ENCODE assay signal across 8 cellular contexts in the genomic region with DNA sequence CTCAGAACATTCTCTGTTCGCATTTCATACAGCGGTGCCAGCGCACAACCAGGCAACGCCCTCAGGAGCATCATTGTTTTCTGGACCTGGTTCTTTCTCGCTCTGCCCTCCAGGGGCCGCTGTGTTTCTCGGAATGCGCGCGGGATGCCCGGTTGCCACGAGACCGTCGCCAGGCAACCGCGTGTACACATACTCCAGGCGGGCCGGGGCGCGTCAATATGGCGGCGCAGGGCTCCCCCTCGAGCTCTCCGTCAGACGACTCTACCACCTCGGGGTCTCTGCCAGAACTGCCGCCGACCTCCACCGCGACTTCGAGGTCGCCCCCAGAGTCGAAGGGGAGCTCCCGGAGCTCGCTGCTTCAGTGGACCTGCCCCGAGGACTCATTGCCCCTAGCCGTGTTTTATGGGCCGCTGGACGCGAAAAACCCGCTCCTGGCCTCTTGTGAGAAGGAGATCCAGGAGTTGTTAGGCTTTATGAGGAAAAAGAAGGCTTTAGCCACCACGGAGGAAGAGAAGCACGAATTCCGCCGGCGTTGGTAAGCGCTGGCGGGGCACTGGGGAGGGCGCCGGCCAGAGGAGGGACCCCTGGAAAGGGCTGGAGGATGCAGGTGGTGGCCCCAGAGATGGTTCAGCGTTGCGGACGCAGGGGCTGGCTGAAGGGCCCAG. TPM values are rescaled to one million over a fixed set of nuclear protein-coding genes. Genes with fewer than 3 reads are reported as not detected.
DNase-seq lines count a peak whose midpoint lies in the region; ATAC-seq and TF ChIP-seq lines count a peak whose summit lies in the region.

A gene with protein sequence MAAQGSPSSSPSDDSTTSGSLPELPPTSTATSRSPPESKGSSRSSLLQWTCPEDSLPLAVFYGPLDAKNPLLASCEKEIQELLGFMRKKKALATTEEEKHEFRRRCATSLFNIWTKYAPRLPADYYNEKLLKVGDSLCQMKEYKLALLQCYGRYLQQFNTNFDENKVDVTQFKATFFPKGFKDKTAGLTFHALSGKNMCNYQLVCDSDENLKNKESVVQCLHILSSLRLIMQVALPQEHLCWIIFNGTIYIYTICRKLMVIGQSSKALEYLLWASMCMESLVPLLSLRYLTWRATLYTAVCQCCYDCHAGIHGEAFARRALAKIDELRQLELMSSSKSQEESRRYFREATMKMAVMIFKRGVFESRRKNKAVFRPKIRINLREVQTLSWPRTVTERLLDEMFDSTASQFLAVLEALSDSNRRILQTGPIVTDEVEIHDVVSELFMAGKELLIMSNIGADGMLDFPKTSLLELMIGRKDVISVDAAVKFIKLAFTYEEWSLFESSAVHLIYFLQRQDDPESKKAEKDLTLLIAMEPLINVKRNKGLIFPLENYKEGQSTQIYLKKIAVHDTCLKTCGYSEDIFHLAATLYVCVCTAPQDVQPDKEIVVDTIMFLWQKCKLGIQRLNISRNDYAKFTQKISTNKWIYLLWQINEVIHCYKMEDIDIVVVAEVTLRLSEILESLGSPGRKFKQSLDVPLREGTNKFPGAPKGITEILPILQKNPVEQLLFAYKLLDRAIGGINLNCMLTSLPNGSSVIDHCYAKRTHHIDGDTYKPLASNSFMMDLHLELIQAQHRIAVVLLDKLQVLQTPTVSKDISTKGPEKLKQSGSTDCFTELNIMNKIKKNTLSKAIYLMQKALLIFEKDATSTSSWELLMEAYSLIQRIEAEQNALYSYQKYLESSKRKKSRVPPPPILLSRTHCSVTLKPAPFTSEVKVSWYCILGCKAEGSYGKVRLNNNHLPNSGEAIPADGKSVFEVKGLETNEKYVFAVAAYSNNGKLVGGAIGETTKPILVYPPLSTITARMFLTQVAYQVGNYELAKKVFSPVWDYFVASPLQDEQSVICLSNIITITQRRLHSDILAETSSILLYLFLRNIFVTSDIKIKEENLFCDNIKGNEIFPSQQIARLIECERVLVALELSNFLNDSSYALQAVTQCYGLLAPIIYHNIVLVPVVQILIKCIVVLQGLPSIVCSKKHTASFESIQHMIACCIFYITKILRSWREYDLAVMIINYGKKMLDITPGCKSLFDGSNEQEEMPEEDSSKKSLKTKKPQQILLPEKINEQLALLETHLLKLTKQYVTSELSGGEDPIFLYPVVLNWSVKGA (N-terminal part only) (plus strand): TSS at position 186 of the 665 bp plus-strand sequence. CDS start 33 bp downstream, at position 219.

- peak; percentile 85 for TF ChIP-seq CTCF in PC-3 (conservative IDR thresholded peaks at IDR 0.05; ENCODE audit: low read depth, low read length)
- peak; percentile 72 to 96 (median 84) for TF ChIP-seq CTCF in esophagus squamous epithelium (IDR thresholded peaks at IDR 0.05)

- H4K20me1 ChIP-seq in PC-3 (ENCODE audit: low read length): no peaks in the 10 kb centered on the region

- H3K9me2 ChIP-seq in PC-3 (replicated peaks; ENCODE audit: low read length): no peaks in the 10 kb centered on the region

- H3K36me3 ChIP-seq in PC-3 (ENCODE audit: low read depth, low read length) (no peaks in the 10 kb centered on the region), esophagus squamous epithelium (no peaks in the 10 kb centered on the region)

- peak within 1 kb of the TSS; percentile 89 for H3K4me2 ChIP-seq in PC-3 (ENCODE audit: low read length)

- 5 to 13% methylated on average over 13 to 19 of the region's 53 CpGs for WGBS in esophagus squamous epithelium, 2 donors

- H3K9me3 ChIP-seq in PC-3 (ENCODE audit: low read length) (no peaks in the 10 kb centered on the region), esophagus squamous epithelium (no peaks in the 10 kb centered on the region)

- intact Hi-C loops in PC-3 (cut with micrococcal nuclease): loop anchor here (1.0 to 2.0 kb wide), 2 partner anchors 27 to 88 kb away; no protein-coding TSS in a partner anchor
- intact Hi-C loops in esophagus squamous epithelium (cut with DNase I): no loop called here

- H2AFZ ChIP-seq in PC-3 (ENCODE audit: low read length): peak within 1 kb of the TSS; percentile 97

- TF ChIP-seq POLR2A in esophagus squamous epithelium (IDR thresholded peaks at IDR 0.05): no peak

- H3F3A ChIP-seq in PC-3 (ENCODE audit: low read length, unreplicated experiment): peaks cover 4% of the 10 kb centered on the region

- peak within 1 kb of the TSS; percentile 65 for H3K4me3 ChIP-seq in Jurkat, Clone E6-1 (ENCODE audit: low read length)
- peak within 1 kb of the TSS; percentile 81 for H3K4me3 ChIP-seq in PC-3 (ENCODE audit: low read length)
- H3K4me3 ChIP-seq in esophagus squamous epithelium: peak within 1 kb of the TSS; percentile 40 to 80 (median 55)

- H3K79me2 ChIP-seq in PC-3 (ENCODE audit: low read length): no peaks in the 10 kb centered on the region

- peak; percentile 90 for ATAC-seq in GM21619 (IDR thresholded peaks at IDR 0.05; ENCODE audit: unreplicated experiment)
- peak; percentile 79 for ATAC-seq in PC-3

- H3K4me1 ChIP-seq in PC-3 (ENCODE audit: insufficient read depth, low read length) (peaks cover 46% of the 10 kb centered on the region), esophagus squamous epithelium (peaks cover 0 to 12% (median 9%) of the 10 kb centered on the region in 3 donors)

- CTCF ChIA-PET in PC-3 (lab: Charles Lee): interaction anchor here (0.6 to 1.1 kb wide), 3 partner anchors 75 to 89 kb away, joined by 3 to 12 read pairs (median 7); partner anchors contain the start of gene CDK17

- peak within 1 kb of the TSS; percentile 33 for H3K27ac ChIP-seq in PC-3 (ENCODE audit: low read length)
- H3K27ac ChIP-seq in esophagus squamous epithelium: peak within 1 kb of the TSS; percentile 36 to 76 (median 44)

- no peaks in the 10 kb centered on the region for H3K27me3 ChIP-seq in PC-3 (ENCODE audit: low read length)
- peaks cover 0 to 5% (median 0%) of the 10 kb centered on the region in 4 donors for H3K27me3 ChIP-seq in esophagus squamous epithelium

- DNase-seq in DMS 273 treated with DMSO at 0.1 percent for 48 hours (lab: John Stamatoyannopoulos, UW): peak; percentile 60
- DNase-seq in Jurkat, Clone E6-1 (ENCODE audit: low read depth, low spot score): peak; percentile 75
- DNase-seq in PC-3: peak; percentile 97
- peak; percentile 96 to 97 for DNase-seq in activated T-cell treated with anti-CD3 and anti-CD28 coated beads, Interleukin-2, amount 50 U/mL, for 48 hours
- peak; percentile 73 for DNase-seq in esophagus squamous epithelium (lab: John Stamatoyannopoulos, UW)
- peak; percentile 98 for DNase-seq in myocyte (ENCODE audit: low read depth)
- peak; percentile 88 for DNase-seq in stimulated activated CD8-positive, alpha-beta memory T cell treated with anti-CD3 and anti-CD28 coated beads, Interleukin-7, amount 100 ng/mL, for 4 hours (ENCODE audit: low read depth in 2 of 2)

- POLR2A ChIA-PET in PC-3 (lab: Charles Lee; ENCODE audit: unreplicated experiment): interaction anchor here (0.7 kb wide), 1 partner anchor 73 kb away, joined by 4 read pairs; no protein-coding TSS in a partner anchor

- H3K9ac ChIP-seq in PC-3 (ENCODE audit: low read length): peak within 1 kb of the TSS; percentile 85

- BruUV-seq in PC-3 (replicated peaks; lab: Mats Ljungman, UMichigan): TSS peak; percentile 84

RNA-seq across cellular contexts. Expression of the gene that starts here (rescaled TPM):
- not detected for polyA plus RNA-seq in Jurkat, Clone E6-1 (2012; ENCODE audit: insufficient read depth, insufficient read length)
- total RNA-seq in PC-3 (2014; rRNA removed) (0.77 and 1.1 TPM in 2 replicates), esophagus squamous epithelium (under 1 TPM in 3 of 4 donors, not detected in 1; 0.22 to 0.62 (median 0.57) TPM), myocyte (0.67 and 0.99 TPM in 2 replicates)
- 0.42 TPM for polyA plus RNA-seq in myocyte (2012)

Comparison
In these comparisons a context has a peak if more than half of its experiments do, and no peak if none do; other contexts are left out.
1. Peak in every context shown above with its lines: DNase-seq, ATAC-seq, H3K4me3 ChIP-seq and H3K27ac ChIP-seq.
2. Peak in DNase-seq, H3K4me3 ChIP-seq and H3K27ac ChIP-seq in esophagus squamous epithelium; RNA of the gene not detected or under 1 TPM.
3. Peak in DNase-seq in myocyte; RNA of the gene not detected or under 1 TPM.